In genomic region chr1:209652873-209653401, GRCh38 we compare ENCODE assay signal across 8 cellular contexts. TPM values are rescaled to one million over a fixed set of nuclear protein-coding genes. Genes with fewer than 3 reads are reported as not detected.
DNase-seq lines count a peak whose midpoint lies in the region; ATAC-seq, FAIRE-seq and TF ChIP-seq lines count a peak whose summit lies in the region.

No MANE protein-coding gene starts in this region.

- WGBS in suprapubic skin = 41% methylated on average over 3 of the region's 3 CpGs

- no peaks in the 10 kb centered on the region for H3K36me3 Mint-ChIP-seq in mesothelial cell of epicardium

- H3K36me3 ChIP-seq in suprapubic skin = no peaks in the 10 kb centered on the region

- peak overlapping the region; percentile 95 for H3K27ac Mint-ChIP-seq in mesothelial cell of epicardium

- no peaks in the 10 kb centered on the region for H3K27me3 ChIP-seq in suprapubic skin

- no peaks in the 10 kb centered on the region for H3K27me3 Mint-ChIP-seq in mesothelial cell of epicardium (ENCODE audit: low read depth)

- no peak for FAIRE-seq in H54 (lab: Jason Lieb, UNC)

- H3K4me1 ChIP-seq in suprapubic skin = peaks cover 70% of the 10 kb centered on the region

- no peak for TF ChIP-seq POLR2A in suprapubic skin (IDR thresholded peaks at IDR 0.05)
- TF ChIP-seq POLR2A in H54 (IDR thresholded peaks at IDR 0.05; ENCODE audit: low read depth, low read length) = no peak

- H3K9me3 Mint-ChIP-seq in mesothelial cell of epicardium = no peaks in the 10 kb centered on the region

- H3K27ac ChIP-seq in suprapubic skin = peak overlapping the region; percentile 72

- ATAC-seq in HG03442 (IDR thresholded peaks at IDR 0.05; ENCODE audit: unreplicated experiment) (peak; percentile 46), HG02885 (IDR thresholded peaks at IDR 0.05; ENCODE audit: poor library complexity, unreplicated experiment) (no peak)

- TF ChIP-seq EP300 in suprapubic skin (IDR thresholded peaks at IDR 0.05) = no peak

- H3K4me1 Mint-ChIP-seq in mesothelial cell of epicardium = peaks cover 54% of the 10 kb centered on the region

- H3K9me3 ChIP-seq in suprapubic skin = no peaks in the 10 kb centered on the region

- H3K4me3 ChIP-seq in suprapubic skin = peak overlapping the region; percentile 27

- DNase-seq in COLO668 (lab: John Stamatoyannopoulos, UW; ENCODE audit: unreplicated experiment) (peak; percentile 96), T1000 (lab: John Stamatoyannopoulos, UW) (peak; percentile 12), cerebellum (ENCODE audit: low spot score) (peak; percentile 8), mesothelial cell of epicardium (ENCODE audit: low spot score in 2 of 2, unreplicated experiment in 2 of 2) (peak; percentile 69 to 83), suprapubic skin (ENCODE audit: low spot score in 2 of 2) (peak; percentile 89 to 90), H54 (ENCODE audit: insufficient read length, low spot score) (no peak)

- TF ChIP-seq CTCF in mesothelial cell of epicardium (IDR thresholded peaks at IDR 0.05; ENCODE audit: unreplicated experiment) = no peak
- TF ChIP-seq CTCF in suprapubic skin (IDR thresholded peaks at IDR 0.05) = no peak

- H3K4me3 Mint-ChIP-seq in mesothelial cell of epicardium = peak overlapping the region; percentile 53

RNA-seq across cellular contexts. Expression of gene LAMB3, which starts 0.7 kb away (rescaled TPM):
- 1.00 TPM for total RNA-seq in cerebellum
- total RNA-seq in mesothelial cell of epicardium = 34.7 to 37.0 TPM (median 37.0 TPM) in 3 replicates
- total RNA-seq in suprapubic skin = 100 to 1,000 TPM in 2 of 4 donors, 10 to 100 TPM in 2; 74.2 to 165 (median 127) TPM

RNA-seq across cellular contexts. Expression of gene G0S2, which starts 22.3 kb away (rescaled TPM):
- total RNA-seq in cerebellum (1.2 TPM), mesothelial cell of epicardium (3.6 to 5.6 TPM (median 4.1 TPM) in 3 replicates), suprapubic skin (10 to 100 TPM; 15.9 to 51.8 (median 31.8) TPM)

RNA-seq across cellular contexts. Expression of gene HSD11B1, which starts 51.7 kb away (rescaled TPM):
- total RNA-seq in cerebellum (not detected), mesothelial cell of epicardium (0.63 TPM in 1 of 3 replicates, not detected in the others), suprapubic skin (10 to 100 TPM; 26.2 to 88.5 (median 52.0) TPM)

Comparison
In these comparisons a context has a peak if more than half of its experiments do, and no peak if none do; other contexts are left out.
1. RNA of gene LAMB3, which starts 0.7 kb away (total RNA-seq): 74.2 to 165 TPM in suprapubic skin and 34.7 to 37.0 TPM in mesothelial cell of epicardium; 1.00 TPM in cerebellum (single experiment); every median in the first group is over 10 times any median in the second.
2. RNA of gene HSD11B1, which starts 51.7 kb away (total RNA-seq): 26.2 to 88.5 TPM in suprapubic skin; 0.63 TPM in mesothelial cell of epicardium and not detected in cerebellum (single experiment); every median in the first group is over 10 times any median in the second.